8 cellular contexts compared by ENCODE assay signal in genomic region chr13:24127116-24127631, GRCh38. TPM values are rescaled to one million over a fixed set of nuclear protein-coding genes. Genes with fewer than 3 reads are reported as not detected.
DNase-seq lines count a peak whose midpoint lies in the region; ATAC-seq, FAIRE-seq and TF ChIP-seq lines count a peak whose summit lies in the region.

No MANE protein-coding gene starts in this region.

- 7 to 51% (median 24%) methylated on average over 2 of the region's 2 CpGs for whole genome bisulfite sequencing in small intestine, 3 donors

- peak overlapping the region in 3 of 4 donors; percentile 9 to 82 (median 37) for H3K27ac ChIP-seq in Peyer's patch
- H3K27ac ChIP-seq in small intestine (ENCODE audit: low read depth in 1 of 2, low read length in 1 of 2), result peak overlapping the region; percentile 62 to 82
- H3K27ac ChIP-seq in uterus, result no peak overlapping the region

- peaks cover 0 to 15% (median 3%) of the 10 kb centered on the region in 4 donors for H3K4me1 ChIP-seq in Peyer's patch
- H3K4me1 ChIP-seq in small intestine (ENCODE audit: control insufficient read depth in 2 of 2, insufficient read depth in 1 of 2, low read depth in 1 of 2, low read length in 1 of 2), result peaks cover 3 to 6% of the 10 kb centered on the region in 2 donors
- no peaks in the 10 kb centered on the region for H3K4me1 ChIP-seq in uterus

- peak in 1 of 6 experiments; percentile 7 for TF ChIP-seq CTCF in Peyer's patch (IDR thresholded peaks at IDR 0.05)
- no peak for TF ChIP-seq CTCF in uterus (IDR thresholded peaks at IDR 0.05)

- H3K9me3 ChIP-seq in Peyer's patch, result no peaks in the 10 kb centered on the region
- H3K9me3 ChIP-seq in small intestine (ENCODE audit: control insufficient read depth, low read depth), result no peaks in the 10 kb centered on the region
- H3K9me3 ChIP-seq in uterus, result no peaks in the 10 kb centered on the region

- no peak overlapping the region for H3K4me3 ChIP-seq in Peyer's patch
- H3K4me3 ChIP-seq in small intestine (ENCODE audit: low read depth in 1 of 2, low read length in 2 of 2), result no peak overlapping the region
- no peak overlapping the region for H3K4me3 ChIP-seq in uterus

- H3K36me3 ChIP-seq in Peyer's patch (no peaks in the 10 kb centered on the region), small intestine (ENCODE audit: control insufficient read depth in 2 of 2, insufficient read depth in 2 of 2, low read length in 2 of 2) (no peaks in the 10 kb centered on the region), uterus (no peaks in the 10 kb centered on the region)

- FAIRE-seq in small intestine (lab: Jason Lieb, UNC), result no peak

- H3K27me3 ChIP-seq in Peyer's patch (no peaks in the 10 kb centered on the region), small intestine (ENCODE audit: control insufficient read depth in 2 of 2, insufficient read depth in 2 of 2, low read length in 2 of 2) (no peaks in the 10 kb centered on the region), uterus (no peaks in the 10 kb centered on the region)

- peak; percentile 18 for DNase-seq in NK-92 treated with Interleukin-12 subunit alpha and Interleukin-12 subunit beta, amount 100 ng/mL, for 24 hours (lab: John Stamatoyannopoulos, UW)
- DNase-seq in NK-92 (lab: John Stamatoyannopoulos, UW; ENCODE audit: unreplicated experiment), result no peak
- DNase-seq in Peyer's patch, result peak in 2 of 3 donors; percentile 74 to 79
- peak; percentile 89 for DNase-seq in small intestine
- no peak for DNase-seq in NCI-H524 treated with DMSO at 0.1 percent for 48 hours (lab: John Stamatoyannopoulos, UW)
- DNase-seq in hepatic stellate cell (ENCODE audit: low spot score), result no peak
- DNase-seq in uterus, result no peak

- TF ChIP-seq POLR2A in Peyer's patch (IDR thresholded peaks at IDR 0.05) (peak; percentile 23 to 39), uterus (IDR thresholded peaks at IDR 0.05) (no peak)

- intact Hi-C loops in uterus (cut with DNase I; ENCODE audit: low total_unique reads), result no loop called here

- ATAC-seq in HG02623 (IDR thresholded peaks at IDR 0.05; ENCODE audit: unreplicated experiment), result peak; percentile 50

RNA-seq across cellular contexts. Expression of gene SPATA13, which starts 33.3 kb away (rescaled TPM):
- total RNA-seq in Peyer's patch, result 100 to 1,000 TPM in 3 of 4 donors, 10 to 100 TPM in 1; 77.1 to 191 (median 141) TPM
- polyA plus RNA-seq in small intestine, result 10 to 100 TPM in 2 of 3 donors, 1 to 10 TPM in 1; 10.0 to 57.0 (median 13.6) TPM
- total RNA-seq in uterus, result 10 to 100 TPM; 20.0 to 47.4 (median 27.6) TPM

Comparison
In these comparisons a context has a peak if more than half of its experiments do, and no peak if none do; other contexts are left out.
1. DNase-seq: peak in NK-92 treated with Interleukin-12 subunit alpha and Interleukin-12 subunit beta, amount 100 ng/mL, for 24 hours (single experiment), Peyer's patch (2 of 3) and small intestine (single experiment); none in NK-92 (single experiment), NCI-H524 treated with DMSO at 0.1 percent for 48 hours (single experiment), hepatic stellate cell (single experiment) and uterus (0 of 2).
2. H3K27ac ChIP-seq: peak in Peyer's patch (3 of 4) and small intestine (2 of 2); none in uterus (0 of 2).
3. POLR2A ChIP-seq: peak in Peyer's patch (2 of 2); none in uterus (0 of 2).